14 cellular contexts compared by ENCODE assay signal in the genomic region with DNA sequence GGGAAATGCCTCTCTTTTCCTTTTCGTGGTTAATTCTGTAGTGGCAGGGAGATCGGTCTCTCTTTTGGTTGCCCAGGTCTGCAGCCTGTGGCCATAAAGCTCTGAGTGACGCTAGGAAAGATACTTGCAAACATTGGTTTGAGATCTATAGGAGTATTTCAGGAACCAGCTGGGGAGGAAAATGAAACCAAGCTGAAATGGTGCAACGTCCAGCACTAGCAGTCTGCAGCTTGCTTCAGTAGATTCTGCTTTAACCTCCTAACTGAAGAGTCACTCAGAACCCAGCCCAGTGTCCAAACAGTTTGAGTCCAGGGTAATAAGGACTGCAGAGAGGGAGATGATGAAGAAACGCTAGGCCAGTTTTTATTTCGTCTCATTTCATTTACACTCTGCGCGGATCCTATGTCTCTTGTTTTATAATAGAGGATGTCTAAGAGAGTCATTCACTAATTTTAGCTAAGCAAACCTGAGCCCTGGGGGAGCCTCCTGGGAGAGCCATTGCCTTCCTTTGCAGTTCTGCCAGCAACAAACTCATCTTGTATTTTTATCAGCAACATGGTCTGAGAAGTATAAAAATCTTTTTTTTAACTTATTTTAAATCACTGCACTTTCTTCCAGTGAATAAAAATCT. TPM values are rescaled to one million over a fixed set of nuclear protein-coding genes. Genes with fewer than 3 reads are reported as not detected.
DNase-seq lines count a peak whose midpoint lies in the region; TF ChIP-seq lines count a peak whose summit lies in the region.
"Had no signal": no experiment of that assay in that cellular context is flagged by ENCODE, and none has a peak within 500 bp of the region (broad histone marks: within the 10 kb centered on the region; RNA-seq: fewer than 3 reads in every experiment).

No MANE protein-coding gene starts in this region.

- peak overlapping the region; percentile 68 for H2AFZ ChIP-seq in osteoblast (ENCODE audit: low read length)

- peaks cover 36% of the 10 kb centered on the region for H3K79me2 ChIP-seq in osteoblast (ENCODE audit: insufficient read depth, low read length)

- H3K27me3 ChIP-seq in endocrine pancreas (ENCODE audit: control insufficient read depth, insufficient read depth, low read length): no peaks in the 10 kb centered on the region
- no peaks in the 10 kb centered on the region for H3K27me3 ChIP-seq in osteoblast (ENCODE audit: insufficient read depth, low read length)

- no peak overlapping the region for H3K27ac Mint-ChIP-seq in activated naive CD4-positive, alpha-beta T cell treated with anti-CD3 and anti-CD28 coated beads for 36 hours
- H3K27ac Mint-ChIP-seq in activated T-cell treated with anti-CD3 and anti-CD28 coated beads, Interleukin-2, amount 50 U/mL, for 24 hours: no peak overlapping the region
- H3K27ac Mint-ChIP-seq: nephron progenitor cell had no signal

- H3K9ac ChIP-seq in endocrine pancreas (ENCODE audit: control insufficient read depth, insufficient read depth, low read length): no peak overlapping the region

- intact Hi-C loops in activated naive CD4-positive, alpha-beta T cell treated with anti-CD3 and anti-CD28 coated beads for 36 hours (cut with micrococcal nuclease): no loop called here

- H3K27me3 Mint-ChIP-seq in activated naive CD4-positive, alpha-beta T cell treated with anti-CD3 and anti-CD28 coated beads for 36 hours (ENCODE audit: low read depth): no peaks in the 10 kb centered on the region
- no peaks in the 10 kb centered on the region for H3K27me3 Mint-ChIP-seq in activated T-cell treated with anti-CD3 and anti-CD28 coated beads, Interleukin-2, amount 50 U/mL, for 24 hours
- H3K27me3 Mint-ChIP-seq: CD8-positive, alpha-beta memory T cell had no signal

- CTCF ChIA-PET in activated naive CD4-positive, alpha-beta T cell treated with anti-CD3 and anti-CD28 coated beads for 36 hours (lab: Charles Lee): interaction anchor here (1.3 kb wide), 1 partner anchor 18 kb away, joined by 3 read pairs; no protein-coding TSS in a partner anchor

- no peaks in the 10 kb centered on the region for H3K9me3 ChIP-seq in endocrine pancreas (ENCODE audit: control insufficient read depth, low read length)
- H3K9me3 ChIP-seq in osteoblast (ENCODE audit: low read depth, low read length): no peaks in the 10 kb centered on the region

- H3K4me3 ChIP-seq in endocrine pancreas (ENCODE audit: control insufficient read depth, insufficient read depth, low read length) (peak overlapping the region; percentile 18), osteoblast (ENCODE audit: insufficient read depth, low read length) (peak overlapping the region; percentile 63)

- H3K9me3 Mint-ChIP-seq in activated naive CD4-positive, alpha-beta T cell treated with anti-CD3 and anti-CD28 coated beads for 36 hours: no peaks in the 10 kb centered on the region
- no peaks in the 10 kb centered on the region for H3K9me3 Mint-ChIP-seq in activated T-cell treated with anti-CD3 and anti-CD28 coated beads, Interleukin-2, amount 50 U/mL, for 24 hours
- H3K9me3 Mint-ChIP-seq: activated T-cell treated with anti-CD3 and anti-CD28 coated beads, Interleukin-2, amount 50 U/mL, for 4 hours; CD8-positive, alpha-beta memory T cell; nephron progenitor cell had no signal

- H3K4me1 Mint-ChIP-seq in activated naive CD4-positive, alpha-beta T cell treated with anti-CD3 and anti-CD28 coated beads for 36 hours (ENCODE audit: low read depth): peaks cover 16% of the 10 kb centered on the region
- H3K4me1 Mint-ChIP-seq in activated T-cell treated with anti-CD3 and anti-CD28 coated beads, Interleukin-2, amount 50 U/mL, for 24 hours (ENCODE audit: low read depth): peaks cover 25% of the 10 kb centered on the region

- H3K36me3 ChIP-seq in endocrine pancreas (ENCODE audit: control insufficient read depth, insufficient read depth, low read length) (no peaks in the 10 kb centered on the region), osteoblast (ENCODE audit: insufficient read depth, low read length) (no peaks in the 10 kb centered on the region)

- peak; percentile 26 for DNase-seq in CD1c-positive myeloid dendritic cell (ENCODE audit: extremely low spot score)
- DNase-seq in NOMO-1 (lab: John Stamatoyannopoulos, UW; ENCODE audit: unreplicated experiment in 2 of 2): peak; percentile 55 to 74
- no peak for DNase-seq in osteoblast (ENCODE audit: insufficient read length, low spot score, missing footprints)
- no peak for DNase-seq in activated naive CD4-positive, alpha-beta T cell treated with anti-CD3 and anti-CD28 coated beads for 36 hours
- no peak for DNase-seq in stimulated activated CD4-positive, alpha-beta T cell treated with anti-CD3 and anti-CD28 coated beads, Interleukin-4, amount 100 ng/mL, for 1 hour
- no peak for DNase-seq in activated T-cell treated with anti-CD3 and anti-CD28 coated beads, Interleukin-2, amount 50 U/mL, for 24 hours
- no peak for DNase-seq in HPDE6-E6E7 (ENCODE audit: extremely low spot score)
- DNase-seq: activated T-cell treated with anti-CD3 and anti-CD28 coated beads, Interleukin-2, amount 50 U/mL, for 4 hours; caudate nucleus; islet precursor cell; nephron progenitor cell had no signal

- H3K4me3 Mint-ChIP-seq in activated naive CD4-positive, alpha-beta T cell treated with anti-CD3 and anti-CD28 coated beads for 36 hours: no peak overlapping the region
- no peak overlapping the region for H3K4me3 Mint-ChIP-seq in activated T-cell treated with anti-CD3 and anti-CD28 coated beads, Interleukin-2, amount 50 U/mL, for 24 hours
- H3K4me3 Mint-ChIP-seq: activated T-cell treated with anti-CD3 and anti-CD28 coated beads, Interleukin-2, amount 50 U/mL, for 4 hours; CD8-positive, alpha-beta memory T cell; nephron progenitor cell had no signal

- peaks cover 2% of the 10 kb centered on the region for H4K20me1 ChIP-seq in osteoblast (ENCODE audit: insufficient read depth, low read length)

- peaks cover 10% of the 10 kb centered on the region for H3K36me3 Mint-ChIP-seq in activated naive CD4-positive, alpha-beta T cell treated with anti-CD3 and anti-CD28 coated beads for 36 hours (ENCODE audit: low read depth)
- peaks cover 38% of the 10 kb centered on the region for H3K36me3 Mint-ChIP-seq in activated T-cell treated with anti-CD3 and anti-CD28 coated beads, Interleukin-2, amount 50 U/mL, for 24 hours (ENCODE audit: low read depth)

- H3K4me2 ChIP-seq in osteoblast (ENCODE audit: insufficient read depth, low read length): peak overlapping the region; percentile 91

- H3K4me1 ChIP-seq in endocrine pancreas (ENCODE audit: control insufficient read depth, insufficient read depth, low read length) (no peaks in the 10 kb centered on the region), osteoblast (ENCODE audit: insufficient read depth, low read length) (peaks cover 30% of the 10 kb centered on the region)

- TF ChIP-seq CTCF in osteoblast (IDR thresholded peaks at IDR 0.05; ENCODE audit: extremely low read depth, low read depth, low read length): no peak

- H3K27ac ChIP-seq in osteoblast (ENCODE audit: low read depth, low read length): peak overlapping the region; percentile 48

RNA-seq across cellular contexts. Expression of a gene that starts 12.0 kb away (rescaled TPM):
- total RNA-seq in osteoblast: 2.4 and 2.5 TPM in 2 replicates
- 10 to 100 TPM; 17.4 to 19.5 TPM for total RNA-seq in activated naive CD4-positive, alpha-beta T cell treated with anti-CD3 and anti-CD28 coated beads for 36 hours

RNA-seq across cellular contexts. Expression of a gene that starts 33.3 kb away (rescaled TPM):
- 31.5 and 32.4 TPM in 2 replicates for total RNA-seq in osteoblast
- total RNA-seq in activated naive CD4-positive, alpha-beta T cell treated with anti-CD3 and anti-CD28 coated beads for 36 hours: 10 to 100 TPM; 35.5 to 37.0 TPM

RNA-seq across cellular contexts. Expression of a gene that starts 49.6 kb away (rescaled TPM):
- total RNA-seq in osteoblast: not detected in 2 replicates
- total RNA-seq in activated naive CD4-positive, alpha-beta T cell treated with anti-CD3 and anti-CD28 coated beads for 36 hours: not detected
- total RNA-seq: CD8-positive, alpha-beta memory T cell; M059J had no signal

RNA-seq across cellular contexts. Expression of a gene that starts 57.1 kb away (rescaled TPM):
- under 0.01 TPM in 2 replicates for total RNA-seq in osteoblast
- total RNA-seq in activated naive CD4-positive, alpha-beta T cell treated with anti-CD3 and anti-CD28 coated beads for 36 hours: under 1 TPM; 0.10 to 0.19 TPM

Comparison
In these comparisons a context has a peak if more than half of its experiments do, and no peak if none do; other contexts are left out.
1. DNase-seq: peak in CD1c-positive myeloid dendritic cell (single experiment) and NOMO-1 (2 of 2); none in osteoblast (single experiment), activated naive CD4-positive, alpha-beta T cell treated with anti-CD3 and anti-CD28 coated beads for 36 hours (single experiment), stimulated activated CD4-positive, alpha-beta T cell treated with anti-CD3 and anti-CD28 coated beads, Interleukin-4, amount 100 ng/mL, for 1 hour (single experiment), activated T-cell treated with anti-CD3 and anti-CD28 coated beads, Interleukin-2, amount 50 U/mL, for 24 hours (single experiment) and HPDE6-E6E7 (single experiment).